17 cellular contexts compared by ENCODE assay signal in genomic region chr3:126434264-126434590, GRCh38. TPM values are rescaled to one million over a fixed set of nuclear protein-coding genes. Genes with fewer than 3 reads are reported as not detected.
"Had no signal": no experiment of that assay in that cellular context is flagged by ENCODE, and none has a peak within 500 bp of the region (broad histone marks: within the 10 kb centered on the region; RNA-seq: fewer than 3 reads in every experiment).

No MANE protein-coding gene starts in this region.

- H3K4me3 ChIP-seq: ascending aorta, lung, suprapubic skin, upper lobe of left lung had no signal

- H3K27me3 ChIP-seq: ascending aorta, suprapubic skin, upper lobe of left lung had no signal

- H3K27ac Mint-ChIP-seq: activated CD4-positive, alpha-beta memory T cell treated with anti-CD3 and anti-CD28 coated beads, Interleukin-2, amount 10 ng/mL, durations not matched to agents 7 days and 5 days; activated naive CD8-positive, alpha-beta T cell treated with anti-CD3 and anti-CD28 coated beads, Interleukin-2, amount 50 U/mL, for 24 hours; stimulated activated memory B cell treated with anti-CD40 and anti-IgM and Interleukin-4, amounts not matched to agents 10 μg/mL and 1 μg/mL and 100 μg/mL, for 72 hours had no signal

- ATAC-seq: activated naive CD8-positive, alpha-beta T cell treated with anti-CD3 and anti-CD28 coated beads, Interleukin-2, amount 50 U/mL, for 24 hours; naive thymus-derived CD8-positive, alpha-beta T cell; stimulated activated memory B cell treated with anti-CD40 and anti-IgM and Interleukin-4, amounts not matched to agents 10 μg/mL and 1 μg/mL and 100 μg/mL, for 72 hours had no signal

- H3K9me3 Mint-ChIP-seq: activated CD4-positive, alpha-beta memory T cell treated with anti-CD3 and anti-CD28 coated beads, Interleukin-2, amount 10 ng/mL, durations not matched to agents 7 days and 5 days; activated naive CD8-positive, alpha-beta T cell treated with anti-CD3 and anti-CD28 coated beads, Interleukin-2, amount 50 U/mL, for 24 hours; naive thymus-derived CD8-positive, alpha-beta T cell; stimulated activated memory B cell treated with anti-CD40 and anti-IgM and Interleukin-4, amounts not matched to agents 10 μg/mL and 1 μg/mL and 100 μg/mL, for 72 hours had no signal

- H3K4me1 Mint-ChIP-seq: activated CD4-positive, alpha-beta memory T cell treated with anti-CD3 and anti-CD28 coated beads, Interleukin-2, amount 10 ng/mL, durations not matched to agents 7 days and 5 days; stimulated activated memory B cell treated with anti-CD40 and anti-IgM and Interleukin-4, amounts not matched to agents 10 μg/mL and 1 μg/mL and 100 μg/mL, for 72 hours had no signal

- H3K4me1 ChIP-seq: ascending aorta, suprapubic skin, upper lobe of left lung had no signal

- DNase-seq: activated CD4-positive, alpha-beta memory T cell treated with anti-CD3 and anti-CD28 coated beads, Interleukin-2, amount 10 ng/mL, durations not matched to agents 7 days and 5 days; activated CD8-positive, alpha-beta memory T cell treated with anti-CD3 and anti-CD28 coated beads, Interleukin-2, amount 50 U/mL, for 4 hours; activated naive CD4-positive, alpha-beta T cell treated with Interleukin-2 at 50 U/mL for 16 hours; activated naive CD8-positive, alpha-beta T cell treated with anti-CD3 and anti-CD28 coated beads, Interleukin-2, amount 50 U/mL, for 24 hours; kidney glomerular epithelial cell; naive thymus-derived CD8-positive, alpha-beta T cell had no signal

- H3K27me3 Mint-ChIP-seq: activated CD4-positive, alpha-beta memory T cell treated with anti-CD3 and anti-CD28 coated beads, Interleukin-2, amount 10 ng/mL, durations not matched to agents 7 days and 5 days; activated naive CD8-positive, alpha-beta T cell treated with anti-CD3 and anti-CD28 coated beads, Interleukin-2, amount 50 U/mL, for 24 hours; naive thymus-derived CD8-positive, alpha-beta T cell; stimulated activated memory B cell treated with anti-CD40 and anti-IgM and Interleukin-4, amounts not matched to agents 10 μg/mL and 1 μg/mL and 100 μg/mL, for 72 hours had no signal

- H3K4me3 Mint-ChIP-seq: activated CD4-positive, alpha-beta memory T cell treated with anti-CD3 and anti-CD28 coated beads, Interleukin-2, amount 10 ng/mL, durations not matched to agents 7 days and 5 days; activated naive CD8-positive, alpha-beta T cell treated with anti-CD3 and anti-CD28 coated beads, Interleukin-2, amount 50 U/mL, for 24 hours; naive thymus-derived CD8-positive, alpha-beta T cell; stimulated activated memory B cell treated with anti-CD40 and anti-IgM and Interleukin-4, amounts not matched to agents 10 μg/mL and 1 μg/mL and 100 μg/mL, for 72 hours had no signal

- H3K9me3 ChIP-seq: suprapubic skin, upper lobe of left lung had no signal

- H3K27ac ChIP-seq: ascending aorta, suprapubic skin, upper lobe of left lung, VCaP had no signal

RNA-seq across cellular contexts. Expression of gene CFAP100, which starts 39.5 kb away (rescaled TPM):
- total RNA-seq: activated CD4-positive, alpha-beta memory T cell treated with anti-CD3 and anti-CD28 coated beads, Interleukin-2, amount 10 ng/mL, durations not matched to agents 7 days and 5 days; ascending aorta; fibroblast of lung; naive thymus-derived CD8-positive, alpha-beta T cell; omental fat pad; pulmonary artery endothelial cell; SK-MEL-5; skeletal muscle tissue; suprapubic skin had no signal
